In genomic region chr12:64864319-64864718, GRCh38 we compare ENCODE assay signal across 1 cellular context.
TF ChIP-seq lines count a peak whose summit lies in the region.

No MANE protein-coding gene starts in this region.

TF ChIP-seq in GM23338, 12 proteins besides CTCF, POLR2A, EP300 and RAD21 (continued from another document):
- TF ChIP-seq ZNF462 (CRISPR knock-in tag; IDR thresholded peaks at IDR 0.05) (no peak), ETS1 (IDR thresholded peaks at IDR 0.05) (no peak), ZNF114 (CRISPR knock-in tag; IDR thresholded peaks at IDR 0.05) (no peak), JUNB (IDR thresholded peaks at IDR 0.05; ENCODE audit: unreplicated experiment) (no peak), REST (IDR thresholded peaks at IDR 0.05; ENCODE audit: unreplicated experiment) (no peak), STAT1 (IDR thresholded peaks at IDR 0.05; ENCODE audit: unreplicated experiment) (no peak), POLR2AphosphoS5 (IDR thresholded peaks at IDR 0.05; ENCODE audit: low read depth) (no peak), CREB1 (CRISPR knock-in tag; IDR thresholded peaks at IDR 0.05; ENCODE audit: low read depth) (no peak), NANOG (IDR thresholded peaks at IDR 0.05; ENCODE audit: borderline replicate concordance) (no peak), EZH2phosphoT487 (IDR thresholded peaks at IDR 0.05; ENCODE audit: unreplicated experiment) (no peak)
TF ChIP-seq in GM23338: peak in this region for 0.
